In genomic region chr20:3767434-3768341, GRCh38 we compare ENCODE assay signal across 8 cellular contexts. TPM values are rescaled to one million over a fixed set of nuclear protein-coding genes. Genes with fewer than 3 reads are reported as not detected.
DNase-seq lines count a peak whose midpoint lies in the region; ATAC-seq and TF ChIP-seq lines count a peak whose summit lies in the region.

ADISSP (minus strand) TSS chr20:3767753; CDS start chr20:3760100, 7,653 bp downstream.

- no peaks in the 10 kb centered on the region for H3K27me3 ChIP-seq in colonic mucosa

- peak within 1 kb of the TSS; percentile 81 for H3K4me3 ChIP-seq in colonic mucosa

- intact Hi-C loops in activated CD4-positive, alpha-beta T cell treated with anti-CD3 and anti-CD28 coated beads, Interleukin-2, amount 10 ng/mL, durations not matched to agents 24 days and 14 days (cut with micrococcal nuclease): loop anchor here (1.0 to 5.0 kb wide), 6 partner anchors 14 to 295 kb away; partner anchors contain the start of genes AP5S1, ATRN and SPEF1
- intact Hi-C loops in colonic mucosa (cut with DNase I): no loop called here

- no peaks in the 10 kb centered on the region for H3K9me3 ChIP-seq in colonic mucosa

- no peaks in the 10 kb centered on the region for H3K36me3 ChIP-seq in colonic mucosa

- DNase-seq in C1 segment of cervical spinal cord (lab: John Stamatoyannopoulos, UW) (peak; percentile 71 to 99 (median 96)), NCI-H526 treated with DMSO at 0.1 percent for 48 hours (lab: John Stamatoyannopoulos, UW) (peak; percentile 96), colonic mucosa (peak; percentile 98), kidney tubule cell (ENCODE audit: low spot score) (peak; percentile 99)
- peak; percentile 99 for DNase-seq in activated CD4-positive, alpha-beta T cell treated with anti-CD3 and anti-CD28 coated beads, Interleukin-2, amount 10 ng/mL, durations not matched to agents 24 days and 14 days
- peak; percentile 80 to 98 (median 92) for DNase-seq in stimulated activated CD4-positive, alpha-beta T cell treated with anti-CD3 and anti-CD28 coated beads, Interleukin-1b, Interleukin-23, amount 100 ng/mL, for 24 hours (ENCODE audit: low read depth in 4 of 4, low spot score in 1 of 4)

- peaks cover 22% of the 10 kb centered on the region for H3K4me1 Mint-ChIP-seq in activated CD4-positive, alpha-beta T cell treated with anti-CD3 and anti-CD28 coated beads, Interleukin-2, amount 10 ng/mL, durations not matched to agents 24 days and 14 days

- H3K4me3 Mint-ChIP-seq in activated CD4-positive, alpha-beta T cell treated with anti-CD3 and anti-CD28 coated beads, Interleukin-2, amount 10 ng/mL, durations not matched to agents 24 days and 14 days: peak within 1 kb of the TSS; percentile 81

- H3K27me3 Mint-ChIP-seq in activated CD4-positive, alpha-beta T cell treated with anti-CD3 and anti-CD28 coated beads, Interleukin-2, amount 10 ng/mL, durations not matched to agents 24 days and 14 days: peaks cover 9% of the 10 kb centered on the region

- no peaks in the 10 kb centered on the region for H3K9me3 Mint-ChIP-seq in activated CD4-positive, alpha-beta T cell treated with anti-CD3 and anti-CD28 coated beads, Interleukin-2, amount 10 ng/mL, durations not matched to agents 24 days and 14 days

- H3K9ac ChIP-seq in colonic mucosa (ENCODE audit: low read depth in 2 of 2, low read length in 2 of 2): peak within 1 kb of the TSS; percentile 85 to 88

- ATAC-seq in GM19324 (IDR thresholded peaks at IDR 0.05; ENCODE audit: low FRiP score, unreplicated experiment) (peak; percentile 95), HG03469 (IDR thresholded peaks at IDR 0.05; ENCODE audit: unreplicated experiment) (peak; percentile 81)

- H3K36me3 Mint-ChIP-seq in activated CD4-positive, alpha-beta T cell treated with anti-CD3 and anti-CD28 coated beads, Interleukin-2, amount 10 ng/mL, durations not matched to agents 24 days and 14 days (ENCODE audit: low read depth): peaks cover 5% of the 10 kb centered on the region

- TF ChIP-seq CTCF in colonic mucosa (IDR thresholded peaks at IDR 0.05): no peak

- peak within 1 kb of the TSS; percentile 97 for H3K27ac Mint-ChIP-seq in activated CD4-positive, alpha-beta T cell treated with anti-CD3 and anti-CD28 coated beads, Interleukin-2, amount 10 ng/mL, durations not matched to agents 24 days and 14 days

- peak within 1 kb of the TSS; percentile 86 for H3K27ac ChIP-seq in colonic mucosa

- H3K4me1 ChIP-seq in colonic mucosa: no peaks in the 10 kb centered on the region

RNA-seq across cellular contexts. Expression of gene ADISSP, which starts in this region (rescaled TPM):
- total RNA-seq in activated CD4-positive, alpha-beta T cell treated with anti-CD3 and anti-CD28 coated beads, Interleukin-2, amount 10 ng/mL, durations not matched to agents 24 days and 14 days: 62.9 and 68.8 TPM in 2 replicates
- 10 to 100 TPM; 20.6 to 37.7 TPM for total RNA-seq in colonic mucosa

Comparison
In these comparisons a context has a peak if more than half of its experiments do, and no peak if none do; other contexts are left out.
1. Peak in every context shown above with its lines: DNase-seq, ATAC-seq, H3K4me3 ChIP-seq and H3K27ac ChIP-seq.